Comparison of ENCODE assay signal across 8 cellular contexts in the genomic region with DNA sequence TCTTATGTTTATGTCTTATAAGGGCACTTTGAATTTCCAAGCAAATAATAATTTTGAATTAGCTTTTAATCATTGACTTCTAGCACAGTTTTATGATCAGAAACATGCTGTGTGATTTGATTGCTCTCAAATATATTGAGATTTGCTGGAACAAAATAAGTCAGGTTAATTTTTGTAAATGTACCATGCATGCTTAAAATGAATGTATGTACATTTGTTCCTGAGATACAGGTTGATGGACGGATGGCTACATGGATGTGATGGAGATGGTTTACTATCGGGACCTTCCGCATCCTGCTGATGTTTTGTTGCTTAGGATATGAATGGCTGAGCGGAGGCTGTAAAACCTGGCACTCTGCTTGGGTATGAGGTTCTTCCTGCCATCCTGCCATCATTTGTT. TPM values are rescaled to one million over a fixed set of nuclear protein-coding genes. Genes with fewer than 3 reads are reported as not detected.
A peak's percentile ranks its signal among the peaks of the same experiment; 100 is the strongest.
DNase-seq lines count a peak whose midpoint lies in the region; ATAC-seq and TF ChIP-seq lines count a peak whose summit lies in the region.
"Not testable (repeated sequence)": the region's sequence is repeated elsewhere in the genome, so short reads cannot be mapped to it uniquely, and the experiment has no call there.

NPIPA1 (plus strand) TSS at position 301 of the 400 bp plus-strand sequence; CDS start at position 301, 0 bp downstream.

- not testable (repeated sequence) for H3K27me3 Mint-ChIP-seq in activated CD8-positive, alpha-beta T cell treated with anti-CD3 and anti-CD28 coated beads, Interleukin-2, amount 10 ng/mL, durations not matched to agents 7 days and 5 days (ENCODE audit: low read depth); neural progenitor cell (ENCODE audit: insufficient read depth, low read depth)

- intact Hi-C loops in OCI-LY7 (cut with micrococcal nuclease; ENCODE audit: unreplicated experiment); mammary epithelial cell (cut with micrococcal nuclease): not testable (repeated sequence)

- H3K27ac ChIP-seq in AG04450 (ENCODE audit: low read depth, low read length); OCI-LY7 (ENCODE audit: low read depth, low read length, poor library complexity, severe bottlenecking); mammary epithelial cell (ENCODE audit: insufficient read depth, low read depth, low read length); foreskin keratinocyte; neural progenitor cell: not testable (repeated sequence)

- not testable (repeated sequence) for H3K4me2 ChIP-seq in OCI-LY7 (ENCODE audit: low read length); mammary epithelial cell (ENCODE audit: insufficient read depth, low read depth, low read length)
- H3K4me2 ChIP-seq in neural progenitor cell, result peak within 1 kb of the TSS; percentile 45

- TF ChIP-seq CTCF in AG04450 (IDR thresholded peaks at IDR 0.05; ENCODE audit: low read depth, low read length); OCI-LY7 (conservative IDR thresholded peaks at IDR 0.05; ENCODE audit: low read length); mammary epithelial cell (conservative IDR thresholded peaks at IDR 0.05 in 1 of 2, IDR thresholded peaks at IDR 0.05 in 1 of 2; ENCODE audit: extremely low read depth in 1 of 2, insufficient read depth in 1 of 2, low read depth in 1 of 2, low read length in 2 of 2); foreskin keratinocyte (conservative IDR thresholded peaks at IDR 0.05); neural progenitor cell (IDR thresholded peaks at IDR 0.05); subcutaneous adipose tissue (IDR thresholded peaks at IDR 0.05; ENCODE audit: low read depth): not testable (repeated sequence)

- not testable (repeated sequence) for H3K9me3 ChIP-seq in AG04450 (ENCODE audit: control insufficient read depth, insufficient read depth, low read length); OCI-LY7 (ENCODE audit: low read length); mammary epithelial cell (replicated peaks; ENCODE audit: insufficient read depth, low read length); neural progenitor cell (ENCODE audit: low read depth)

- H3K27ac Mint-ChIP-seq in activated CD8-positive, alpha-beta T cell treated with anti-CD3 and anti-CD28 coated beads, Interleukin-2, amount 10 ng/mL, durations not matched to agents 7 days and 5 days; neural progenitor cell: not testable (repeated sequence)

- H3F3A ChIP-seq in neural progenitor cell (ENCODE audit: low read depth), result not testable (repeated sequence)

- H3K9ac ChIP-seq in mammary epithelial cell (ENCODE audit: insufficient read depth, low read length); neural progenitor cell: not testable (repeated sequence)

- not testable (repeated sequence) for H3K27me3 ChIP-seq in AG04450 (ENCODE audit: control insufficient read depth, insufficient read depth, low read length); mammary epithelial cell (ENCODE audit: insufficient read depth, low read length); foreskin keratinocyte; neural progenitor cell

- H3K4me3 Mint-ChIP-seq in activated CD8-positive, alpha-beta T cell treated with anti-CD3 and anti-CD28 coated beads, Interleukin-2, amount 10 ng/mL, durations not matched to agents 7 days and 5 days; neural progenitor cell: not testable (repeated sequence)

- no CpG with 5 or more reads among the region's 4 CpGs for WGBS in mammary epithelial cell (ENCODE audit: low coverage, missing lambda C conversion rate)

- not testable (repeated sequence) for H3K4me1 ChIP-seq in OCI-LY7 (ENCODE audit: insufficient read depth, low read length, poor library complexity, severe bottlenecking); mammary epithelial cell (ENCODE audit: insufficient read depth, low read length); foreskin keratinocyte; neural progenitor cell

- not testable (repeated sequence) for ATAC-seq in activated CD8-positive, alpha-beta T cell treated with anti-CD3 and anti-CD28 coated beads, Interleukin-2, amount 10 ng/mL, durations not matched to agents 7 days and 5 days; foreskin keratinocyte; left lobe of liver

- in situ Hi-C loops in mammary epithelial cell (cut with MboI; ENCODE audit: low sequenced_read_pairs in 2 of 2), result not testable (repeated sequence)

- not testable (repeated sequence) for H3K36me3 ChIP-seq in OCI-LY7 (ENCODE audit: insufficient read depth, low read length); mammary epithelial cell (ENCODE audit: insufficient read depth, low read length); neural progenitor cell

- POLR2A ChIA-PET in AG04450 (lab: Yijun Ruan, JAX); OCI-LY7 (lab: Charles Lee); activated CD8-positive, alpha-beta T cell treated with anti-CD3 and anti-CD28 coated beads, Interleukin-2, amount 10 ng/mL, durations not matched to agents 7 days and 5 days (lab: Charles Lee): not testable (repeated sequence)

- CTCF ChIA-PET in AG04450 (lab: Charles Lee); OCI-LY7 (lab: Charles Lee; ENCODE audit: unreplicated experiment); activated CD8-positive, alpha-beta T cell treated with anti-CD3 and anti-CD28 coated beads, Interleukin-2, amount 10 ng/mL, durations not matched to agents 7 days and 5 days (lab: Charles Lee); mammary epithelial cell (lab: Charles Lee; ENCODE audit: low non-redundant PET): not testable (repeated sequence)

- not testable (repeated sequence) for BruUV-seq in OCI-LY7 (replicated peaks; lab: Mats Ljungman, UMichigan); mammary epithelial cell (replicated peaks; lab: Mats Ljungman, UMichigan)

- not testable (repeated sequence) for H3K9me2 ChIP-seq in OCI-LY7 (ENCODE audit: insufficient read depth, low read length)

- not testable (repeated sequence) for H3K4me3 ChIP-seq in AG04450 (ENCODE audit: low read depth, low read length); OCI-LY7 (ENCODE audit: low read depth, low read length, poor library complexity, severe bottlenecking); mammary epithelial cell (replicated peaks in 1 of 3; ENCODE audit: insufficient read depth in 1 of 3, low read depth in 2 of 3, low read length in 3 of 3); neural progenitor cell

- not testable (repeated sequence) for H3K36me3 Mint-ChIP-seq in activated CD8-positive, alpha-beta T cell treated with anti-CD3 and anti-CD28 coated beads, Interleukin-2, amount 10 ng/mL, durations not matched to agents 7 days and 5 days (ENCODE audit: low read depth); neural progenitor cell

- not testable (repeated sequence) for H4K20me1 ChIP-seq in OCI-LY7 (ENCODE audit: insufficient read depth, low read length); mammary epithelial cell (ENCODE audit: insufficient read depth, low read length); neural progenitor cell (ENCODE audit: low read depth)

- H3K9me3 Mint-ChIP-seq in activated CD8-positive, alpha-beta T cell treated with anti-CD3 and anti-CD28 coated beads, Interleukin-2, amount 10 ng/mL, durations not matched to agents 7 days and 5 days (ENCODE audit: insufficient read depth); neural progenitor cell: not testable (repeated sequence)

- dilution Hi-C loops in mammary epithelial cell (cut with HindIII; ENCODE audit: low sequenced_read_pairs), result not testable (repeated sequence)

- not testable (repeated sequence) for H2AFZ ChIP-seq in OCI-LY7 (ENCODE audit: low read length); mammary epithelial cell (ENCODE audit: low read depth, low read length); neural progenitor cell (replicated peaks)

- H3K79me2 ChIP-seq in OCI-LY7 (ENCODE audit: insufficient read depth, low read depth, low read length); mammary epithelial cell (ENCODE audit: insufficient read depth, low read length); neural progenitor cell (ENCODE audit: low read depth): not testable (repeated sequence)

- not testable (repeated sequence) for DNase-seq in AG04450 (ENCODE audit: low read depth, low spot score); OCI-LY7 (ENCODE audit: low spot score); activated CD8-positive, alpha-beta T cell treated with anti-CD3 and anti-CD28 coated beads, Interleukin-2, amount 10 ng/mL, durations not matched to agents 7 days and 5 days; mammary epithelial cell; foreskin keratinocyte; left lobe of liver (ENCODE audit: low spot score); neural progenitor cell (ENCODE audit: low spot score)

- not testable (repeated sequence) for H3K4me1 Mint-ChIP-seq in activated CD8-positive, alpha-beta T cell treated with anti-CD3 and anti-CD28 coated beads, Interleukin-2, amount 10 ng/mL, durations not matched to agents 7 days and 5 days (ENCODE audit: low read depth); neural progenitor cell

RNA-seq across cellular contexts. Expression of gene NPIPA1, which starts in this region (rescaled TPM):
- 51.0 and 63.4 TPM in 2 replicates for polyA plus RNA-seq in AG04450 (2011; rRNA removed)
- polyA minus RNA-seq in AG04450 (2011; rRNA and poly(A)+ RNA removed), result 12.8 and 14.6 TPM in 2 replicates
- total RNA-seq in OCI-LY7 (2014; rRNA removed; shearing (Covaris generic)), result 52.0 and 66.7 TPM in 2 replicates
- 124 and 138 TPM in 2 replicates for total RNA-seq in OCI-LY7 (2022)
- total RNA-seq in activated CD8-positive, alpha-beta T cell treated with anti-CD3 and anti-CD28 coated beads, Interleukin-2, amount 10 ng/mL, durations not matched to agents 7 days and 5 days, result 10 to 100 TPM; 91.5 to 94.3 TPM
- 100 to 1,000 TPM in 1 of 2 donors, 10 to 100 TPM in 1; 41.0 to 159 TPM for total RNA-seq in mammary epithelial cell
- 34.7 TPM for polyA plus RNA-seq in mammary epithelial cell
- 5.2 TPM for polyA minus RNA-seq in mammary epithelial cell
- total RNA-seq in foreskin keratinocyte, result 35.7 and 42.8 TPM in 2 replicates
- 30.6 and 33.7 TPM in 2 replicates for polyA plus RNA-seq in foreskin keratinocyte
- 37.1 TPM for total RNA-seq in left lobe of liver
- 66.7 and 75.0 TPM in 2 replicates for total RNA-seq in neural progenitor cell (ENCODE audit: low replicate concordance)
- 10 to 100 TPM; 63.4 to 77.2 (median 67.8) TPM for total RNA-seq in subcutaneous adipose tissue
